ENCODE assay signal across 14 cellular contexts in genomic region chr11:128174465-128175101, GRCh38.
DNase-seq lines count a peak whose midpoint lies in the region; ATAC-seq and TF ChIP-seq lines count a peak whose summit lies in the region.
"Had no signal": no experiment of that assay in that cellular context is flagged by ENCODE, and none has a peak within 500 bp of the region (broad histone marks: within the 10 kb centered on the region; RNA-seq: fewer than 3 reads in every experiment).

No MANE protein-coding gene starts in this region.

- TF ChIP-seq CTCF in cardiac fibroblast (IDR thresholded peaks at IDR 0.05; ENCODE audit: low read depth, low read length) (no peak), stomach (IDR thresholded peaks at IDR 0.05) (no peak)

- peak; percentile 89 for DNase-seq in EH (ENCODE audit: low read depth)
- peak; percentile 75 for DNase-seq in LHCN-M2 (ENCODE audit: low read depth)
- DNase-seq in cardiac fibroblast (ENCODE audit: low read depth in 2 of 2) = peak; percentile 78 to 81
- no peak for DNase-seq in stimulated activated naive CD4-positive, alpha-beta T cell (lab: John Stamatoyannopoulos, UW)
- DNase-seq in MV-4-11 (lab: John Stamatoyannopoulos, UW) = no peak
- DNase-seq in stomach = no peak
- DNase-seq: activated effector memory CD4-positive, alpha-beta T cell treated with Interleukin-2 at 50 U/mL for 16 hours; colonic mucosa; NCI-H2029; RPMI8226; upper lobe of right lung had no signal

- no peaks in the 10 kb centered on the region for H3K9me3 ChIP-seq in mesodermal cell (ENCODE audit: control insufficient read depth, low read length)
- H3K9me3 ChIP-seq in stomach = no peaks in the 10 kb centered on the region
- H3K9me3 ChIP-seq: colonic mucosa, right atrium auricular region, upper lobe of right lung had no signal

- H3K27ac ChIP-seq in mesodermal cell (ENCODE audit: low read depth, low read length, severe bottlenecking) = peak overlapping the region; percentile 64
- H3K27ac ChIP-seq in stomach = no peak overlapping the region
- H3K27ac ChIP-seq: colonic mucosa, right atrium auricular region, upper lobe of right lung had no signal

- TF ChIP-seq EP300 in stomach (IDR thresholded peaks at IDR 0.05) = no peak

- H3K36me3 ChIP-seq in mesodermal cell (ENCODE audit: control insufficient read depth, insufficient read depth, low read length) = no peaks in the 10 kb centered on the region
- no peaks in the 10 kb centered on the region for H3K36me3 ChIP-seq in stomach
- H3K36me3 ChIP-seq: colonic mucosa, right atrium auricular region, upper lobe of right lung had no signal

- no peak for TF ChIP-seq POLR2A in stomach (IDR thresholded peaks at IDR 0.05)

- intact Hi-C loops in stomach (cut with DNase I; ENCODE audit: low total_unique reads) = loop anchor here (5.0 kb wide), 1 partner anchor 658 kb away; no protein-coding TSS in a partner anchor

- no peaks in the 10 kb centered on the region for H3K27me3 ChIP-seq in stomach
- H3K27me3 ChIP-seq: colonic mucosa, right atrium auricular region, upper lobe of right lung had no signal

- no peak for ATAC-seq in GM18520 (IDR thresholded peaks at IDR 0.05; ENCODE audit: unreplicated experiment)
- ATAC-seq: upper lobe of right lung had no signal

- H3K4me3 ChIP-seq in cardiac fibroblast (replicated peaks in 1 of 2; ENCODE audit: low read depth in 2 of 2, low read length in 2 of 2) = no peak overlapping the region
- no peak overlapping the region for H3K4me3 ChIP-seq in mesodermal cell (ENCODE audit: extremely low read depth, insufficient read depth, low read length, poor library complexity, severe bottlenecking)
- no peak overlapping the region for H3K4me3 ChIP-seq in stomach
- H3K4me3 ChIP-seq: colonic mucosa, right atrium auricular region, upper lobe of right lung had no signal

- peaks cover 12% of the 10 kb centered on the region for H3K4me1 ChIP-seq in mesodermal cell (ENCODE audit: control insufficient read depth, insufficient read depth, low read length, poor library complexity, severe bottlenecking)
- H3K4me1 ChIP-seq in stomach = no peaks in the 10 kb centered on the region
- H3K4me1 ChIP-seq: colonic mucosa, upper lobe of right lung had no signal

- 47 to 49% methylated on average over 6 of the region's 7 CpGs for WGBS in mesodermal cell (ENCODE audit: insufficient coverage in 2 of 2), 2 experiments
- WGBS in stomach, 5 donors = 67 to 89% (median 79%) methylated on average over 7 of the region's 7 CpGs

Comparison
In these comparisons a context has a peak if more than half of its experiments do, and no peak if none do; other contexts are left out.
1. DNase-seq: peak in EH (single experiment), LHCN-M2 (single experiment) and cardiac fibroblast (2 of 2); none in stimulated activated naive CD4-positive, alpha-beta T cell (0 of 6), MV-4-11 (single experiment) and stomach (single experiment).